In genomic region chr16:85819245-85819644, GRCh38 we compare ENCODE assay signal across 8 cellular contexts. TPM values are rescaled to one million over a fixed set of nuclear protein-coding genes. Genes with fewer than 3 reads are reported as not detected.
DNase-seq lines count a peak whose midpoint lies in the region; ATAC-seq, FAIRE-seq and TF ChIP-seq lines count a peak whose summit lies in the region.

No MANE protein-coding gene starts in this region.

- H3K9ac ChIP-seq in HepG2 (ENCODE audit: insufficient read depth, low read depth, low read length): no peak overlapping the region

- DNase-seq in AG09309 (ENCODE audit: low read depth) (peak; percentile 27), NCI-H524 treated with DMSO at 0.1 percent for 48 hours (lab: John Stamatoyannopoulos, UW) (peak; percentile 37), choroid plexus epithelial cell (ENCODE audit: low read depth) (peak; percentile 87), HepG2 (ENCODE audit: low spot score) (peak; percentile 73)
- peak; percentile 94 for DNase-seq in activated CD4-positive, alpha-beta T cell treated with anti-CD3 and anti-CD28 coated beads for 48 hours
- peak; percentile 76 to 88 (median 81) for DNase-seq in stimulated activated CD4-positive, alpha-beta T cell treated with anti-CD3 and anti-CD28 coated beads, TNF-alpha, amount 100 ng/mL, for 24 hours (ENCODE audit: low read depth in 3 of 3)

- no peak for TF ChIP-seq EP300 in HepG2 (IDR thresholded peaks at IDR 0.05; ENCODE audit: low read depth in 2 of 2, low read length in 2 of 2)
- TF ChIP-seq EP300 in HepG2 (CRISPR knock-in tag; IDR thresholded peaks at IDR 0.05; ENCODE audit: borderline replicate concordance): no peak

- POLR2A ChIA-PET in HepG2 (lab: Yijun Ruan, JAX): no interaction called here

- H3K36me3 ChIP-seq in HepG2 (replicated peaks in 1 of 2; ENCODE audit: control insufficient read depth in 1 of 2, insufficient read depth in 2 of 2, low read length in 2 of 2): no peaks in the 10 kb centered on the region

- H3K79me2 ChIP-seq in HepG2 (ENCODE audit: insufficient read depth, low read length): no peaks in the 10 kb centered on the region

- peak; percentile 73 for TF ChIP-seq CTCF in AG09309 (IDR thresholded peaks at IDR 0.05; ENCODE audit: control insufficient read depth, insufficient read depth, low read depth, low read length, missing control alignments)
- TF ChIP-seq CTCF in choroid plexus epithelial cell (conservative IDR thresholded peaks at IDR 0.05; ENCODE audit: low read depth, low read length): peak; percentile 87
- peak; percentile 88 for TF ChIP-seq CTCF in HepG2 (CRISPR knock-in tag; IDR thresholded peaks at IDR 0.05)

- WGBS in HepG2 (ENCODE audit: low lambda C conversion rate): under 1% methylated on average over 10 of the region's 10 CpGs

- intact Hi-C loops in HepG2 (cut with micrococcal nuclease; ENCODE audit: unreplicated experiment): loop anchor here (1.0 kb wide), 1 partner anchor 197 kb away; no protein-coding TSS in a partner anchor

- H3K4me2 ChIP-seq in HepG2 (ENCODE audit: low read depth, low read length): no peak overlapping the region

- H3K4me1 ChIP-seq in HepG2 (ENCODE audit: insufficient read depth, low read length): no peaks in the 10 kb centered on the region

- CTCF ChIA-PET in HepG2 (lab: Yijun Ruan, JAX; ENCODE audit: low intra/inter-chr PET ratio, low total read pairs): interaction anchor here (3.8 to 5.0 kb wide), 2 partner anchors 168 to 196 kb away, joined by 81 to 108 read pairs; no protein-coding TSS in a partner anchor

- H3K27me3 ChIP-seq in HepG2 (ENCODE audit: control insufficient read depth in 1 of 2, insufficient read depth in 2 of 2, low read length in 2 of 2): peaks cover 0 to 18% of the 10 kb centered on the region in 2 experiments; a peak in 4 of 5 replicates

- ATAC-seq in GM21825 (IDR thresholded peaks at IDR 0.05; ENCODE audit: unreplicated experiment) (peak; percentile 48), HepG2 (peak; percentile 81), GM19397 (IDR thresholded peaks at IDR 0.05; ENCODE audit: unreplicated experiment) (no peak)

- peak; percentile 66 for FAIRE-seq in HepG2 (lab: Jason Lieb, UNC)

- H3K4me3 ChIP-seq in AG09309 (ENCODE audit: control insufficient read depth, low read depth, low read length) (no peak overlapping the region), choroid plexus epithelial cell (ENCODE audit: low read depth, low read length) (no peak overlapping the region), HepG2 (replicated peaks in 1 of 3; ENCODE audit: insufficient read depth in 1 of 3, low read depth in 2 of 3, low read length in 3 of 3) (no peak overlapping the region)

- H3K27ac ChIP-seq in HepG2 (ENCODE audit: extremely low read length, insufficient read depth, low read length): no peak overlapping the region

- peak; percentile 37; the same call in 1 of the 2 replicates for TF ChIP-seq RAD21 in HepG2 (CRISPR knock-in tag; IDR thresholded peaks at IDR 0.05)

- no TSS peak for BruUV-seq in HepG2 (replicated peaks; lab: Mats Ljungman, UMichigan)

- no peaks in the 10 kb centered on the region for H3K9me3 ChIP-seq in HepG2 (ENCODE audit: low read length)

- no peak for TF ChIP-seq POLR2A in HepG2 (IDR thresholded peaks at IDR 0.05; ENCODE audit: insufficient read depth in 1 of 2, low read depth in 2 of 2, low read length in 2 of 2)

- in situ Hi-C loops in HepG2 (cut with HindIII; ENCODE audit: extremely low pct_ligation_motif_present, low pct_unique_long_range_greater_than_20kb): loop anchor here (25.0 kb wide), 1 partner anchor 693 kb away; the partner anchor contains the start of gene FOXF1

- H4K20me1 ChIP-seq in HepG2 (ENCODE audit: insufficient read depth, low read length): no peaks in the 10 kb centered on the region

- H2AFZ ChIP-seq in HepG2 (ENCODE audit: low read length): no peak overlapping the region

TF ChIP-seq in HepG2, 621 proteins besides CTCF, POLR2A, EP300 and RAD21 (continues in another document):
- TF ChIP-seq TBL1XR1 (IDR thresholded peaks at IDR 0.05; ENCODE audit: borderline replicate concordance, low read length, partially characterized antibody): no peak
- 0 out of 2 replicates have a peak, but pooled peaks have one; percentile 22 for TF ChIP-seq ZNF772 (CRISPR knock-in tag; IDR thresholded peaks at IDR 0.05)
- TF ChIP-seq TEAD3 (CRISPR knock-in tag; optimal IDR thresholded peaks at IDR 0.05; ENCODE audit: borderline replicate concordance): peak; percentile 41
- TF ChIP-seq, protein P1, sequence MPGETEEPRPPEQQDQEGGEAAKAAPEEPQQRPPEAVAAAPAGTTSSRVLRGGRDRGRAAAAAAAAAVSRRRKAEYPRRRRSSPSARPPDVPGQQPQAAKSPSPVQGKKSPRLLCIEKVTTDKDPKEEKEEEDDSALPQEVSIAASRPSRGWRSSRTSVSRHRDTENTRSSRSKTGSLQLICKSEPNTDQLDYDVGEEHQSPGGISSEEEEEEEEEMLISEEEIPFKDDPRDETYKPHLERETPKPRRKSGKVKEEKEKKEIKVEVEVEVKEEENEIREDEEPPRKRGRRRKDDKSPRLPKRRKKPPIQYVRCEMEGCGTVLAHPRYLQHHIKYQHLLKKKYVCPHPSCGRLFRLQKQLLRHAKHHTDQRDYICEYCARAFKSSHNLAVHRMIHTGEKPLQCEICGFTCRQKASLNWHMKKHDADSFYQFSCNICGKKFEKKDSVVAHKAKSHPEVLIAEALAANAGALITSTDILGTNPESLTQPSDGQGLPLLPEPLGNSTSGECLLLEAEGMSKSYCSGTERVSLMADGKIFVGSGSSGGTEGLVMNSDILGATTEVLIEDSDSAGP (CRISPR knock-in tag; IDR thresholded peaks at IDR 0.05; ENCODE audit: borderline replicate concordance): 0 out of 2 replicates have a peak, but pooled peaks have one; percentile 28

RNA-seq across cellular contexts. Expression of gene COX4I1, which starts 19.8 kb away (rescaled TPM):
- total RNA-seq in HepG2 (2016; rRNA removed; fragmentation: Illumina TruSeq; extraction: Trizol): 631 and 658 TPM in 2 replicates
- total RNA-seq in HepG2 (2016; cell fraction: cytosol; rRNA removed; fragmentation: Illumina TruSeq; extraction: Trizol; ENCODE audit: low read depth): 381 and 407 TPM in 2 replicates
- total RNA-seq in HepG2 (2016; cell fraction: insoluble cytoplasmic fraction; rRNA removed; fragmentation: Illumina TruSeq; extraction: Trizol): 648 and 655 TPM in 2 replicates
- 496 and 528 TPM in 2 replicates for total RNA-seq in HepG2 (2016; cell fraction: membrane; rRNA removed; fragmentation: Illumina TruSeq; extraction: Trizol)
- total RNA-seq in HepG2 (2016; cell fraction: nucleus; rRNA removed; fragmentation: Illumina TruSeq; extraction: Trizol): 310 and 337 TPM in 2 replicates
- 838 and 902 TPM in 2 replicates for polyA plus RNA-seq in HepG2 (2011; rRNA removed)
- polyA plus RNA-seq in HepG2 (2011; cell fraction: cytosol; rRNA removed): 1,053 and 1,212 TPM in 2 replicates
- 388 and 389 TPM in 2 replicates for polyA plus RNA-seq in HepG2 (2011; cell fraction: nucleus; rRNA removed)
- 443 and 505 TPM in 2 replicates for polyA plus RNA-seq in HepG2 (2012)
- 414 and 464 TPM in 2 replicates for polyA plus RNA-seq in HepG2 (2016; cell fraction: cytosol; fragmentation: Illumina TruSeq; extraction: Trizol; ENCODE audit: low read depth)
- 675 and 705 TPM in 2 replicates for polyA plus RNA-seq in HepG2 (2016; cell fraction: insoluble cytoplasmic fraction; fragmentation: Illumina TruSeq; extraction: Trizol; ENCODE audit: low read depth)
- 456 and 498 TPM in 2 replicates for polyA plus RNA-seq in HepG2 (2016; cell fraction: membrane; fragmentation: Illumina TruSeq; extraction: Trizol; ENCODE audit: low read depth)
- polyA plus RNA-seq in HepG2 (2016; cell fraction: nucleus; fragmentation: Illumina TruSeq; extraction: Trizol; ENCODE audit: insufficient read depth, low read depth): 604 and 614 TPM in 2 replicates
- polyA minus RNA-seq in HepG2 (2011; rRNA and poly(A)+ RNA removed; ENCODE audit: low replicate concordance): 364 and 524 TPM in 2 replicates
- polyA minus RNA-seq in HepG2 (2011; cell fraction: cytosol; rRNA and poly(A)+ RNA removed): 143 and 144 TPM in 2 replicates
- 99.5 and 129 TPM in 2 replicates for polyA minus RNA-seq in HepG2 (2011; cell fraction: nucleus; rRNA and poly(A)+ RNA removed)

RNA-seq across cellular contexts. Expression of gene EMC8, which starts 19.9 kb away (rescaled TPM):
- 47.6 and 55.0 TPM in 2 replicates for total RNA-seq in HepG2 (2016; rRNA removed; fragmentation: Illumina TruSeq; extraction: Trizol)
- total RNA-seq in HepG2 (2016; cell fraction: cytosol; rRNA removed; fragmentation: Illumina TruSeq; extraction: Trizol; ENCODE audit: low read depth): 56.6 and 69.3 TPM in 2 replicates
- 42.9 and 52.9 TPM in 2 replicates for total RNA-seq in HepG2 (2016; cell fraction: insoluble cytoplasmic fraction; rRNA removed; fragmentation: Illumina TruSeq; extraction: Trizol)
- total RNA-seq in HepG2 (2016; cell fraction: membrane; rRNA removed; fragmentation: Illumina TruSeq; extraction: Trizol): 53.7 and 67.6 TPM in 2 replicates
- 34.0 and 36.1 TPM in 2 replicates for total RNA-seq in HepG2 (2016; cell fraction: nucleus; rRNA removed; fragmentation: Illumina TruSeq; extraction: Trizol)
- polyA plus RNA-seq in HepG2 (2011; rRNA removed): 71.6 and 76.0 TPM in 2 replicates
- 60.8 and 68.0 TPM in 2 replicates for polyA plus RNA-seq in HepG2 (2011; cell fraction: cytosol; rRNA removed)
- polyA plus RNA-seq in HepG2 (2011; cell fraction: nucleus; rRNA removed): 45.9 and 50.4 TPM in 2 replicates
- polyA plus RNA-seq in HepG2 (2012): 29.9 and 30.5 TPM in 2 replicates
- polyA plus RNA-seq in HepG2 (2016; cell fraction: cytosol; fragmentation: Illumina TruSeq; extraction: Trizol; ENCODE audit: low read depth): 65.3 and 83.6 TPM in 2 replicates
- 58.1 and 66.0 TPM in 2 replicates for polyA plus RNA-seq in HepG2 (2016; cell fraction: insoluble cytoplasmic fraction; fragmentation: Illumina TruSeq; extraction: Trizol; ENCODE audit: low read depth)
- 59.1 and 73.6 TPM in 2 replicates for polyA plus RNA-seq in HepG2 (2016; cell fraction: membrane; fragmentation: Illumina TruSeq; extraction: Trizol; ENCODE audit: low read depth)
- polyA plus RNA-seq in HepG2 (2016; cell fraction: nucleus; fragmentation: Illumina TruSeq; extraction: Trizol; ENCODE audit: insufficient read depth, low read depth): 69.1 and 78.6 TPM in 2 replicates
- 61.8 and 82.3 TPM in 2 replicates for polyA minus RNA-seq in HepG2 (2011; rRNA and poly(A)+ RNA removed; ENCODE audit: low replicate concordance)
- polyA minus RNA-seq in HepG2 (2011; cell fraction: cytosol; rRNA and poly(A)+ RNA removed): 27.0 and 43.3 TPM in 2 replicates
- 44.0 and 45.6 TPM in 2 replicates for polyA minus RNA-seq in HepG2 (2011; cell fraction: nucleus; rRNA and poly(A)+ RNA removed)

Comparison
In these comparisons a context has a peak if more than half of its experiments do, and no peak if none do; other contexts are left out.
1. DNase-seq: peak in every context shown above with its lines; median percentile 94 in activated CD4-positive, alpha-beta T cell treated with anti-CD3 and anti-CD28 coated beads for 48 hours; 87 in choroid plexus epithelial cell; 81 in stimulated activated CD4-positive, alpha-beta T cell treated with anti-CD3 and anti-CD28 coated beads, TNF-alpha, amount 100 ng/mL, for 24 hours; 73 in HepG2; 37 in NCI-H524 treated with DMSO at 0.1 percent for 48 hours; 27 in AG09309.